ENCODE assay signal across 11 cellular contexts in the genomic region with DNA sequence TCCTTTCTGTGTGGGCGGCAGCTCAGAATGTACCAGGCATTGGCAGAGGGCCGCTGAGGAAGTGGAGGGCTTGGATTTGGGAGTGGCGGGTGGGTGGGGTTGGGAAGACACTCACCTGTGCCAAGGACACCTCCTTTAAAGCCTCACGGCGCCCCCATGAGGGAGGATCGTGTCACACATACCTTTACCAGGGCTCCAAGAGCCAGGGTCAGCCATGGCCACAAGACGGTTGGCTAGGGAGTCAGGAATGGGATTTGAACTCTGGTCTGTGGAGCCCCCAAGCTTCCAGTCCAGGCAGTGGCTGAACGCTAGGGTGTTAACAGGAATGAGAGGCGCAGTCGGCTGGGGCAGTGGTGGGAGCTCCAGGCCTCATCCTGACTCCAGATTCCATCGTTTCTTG. TPM values are rescaled to one million over a fixed set of nuclear protein-coding genes. Genes with fewer than 3 reads are reported as not detected.
A peak's percentile ranks its signal among the peaks of the same experiment; 100 is the strongest.
DNase-seq lines count a peak whose midpoint lies in the region; ATAC-seq and TF ChIP-seq lines count a peak whose summit lies in the region.
"Had no signal": no experiment of that assay in that cellular context is flagged by ENCODE, and none has a peak within 500 bp of the region (broad histone marks: within the 10 kb centered on the region; RNA-seq: fewer than 3 reads in every experiment).

No MANE protein-coding gene starts in this region.

- TF ChIP-seq CTCF in WERI-Rb-1 (IDR thresholded peaks at IDR 0.05; ENCODE audit: low read depth, low read length) (peak; percentile 50), hepatocyte (IDR thresholded peaks at IDR 0.05; ENCODE audit: poor library complexity) (no peak), thoracic aorta (IDR thresholded peaks at IDR 0.05) (no peak)

- H3K27ac ChIP-seq in WERI-Rb-1 (no peak overlapping the region), hepatocyte (no peak overlapping the region), thoracic aorta (peak overlapping the region; percentile 30 to 37)
- H3K27ac ChIP-seq: body of pancreas had no signal

- H2AFZ ChIP-seq in hepatocyte: no peak overlapping the region

- no peak overlapping the region for H3K4me3 ChIP-seq in WERI-Rb-1 (ENCODE audit: low read depth, low read length)
- H3K4me3 ChIP-seq in hepatocyte: no peak overlapping the region
- no peak overlapping the region for H3K4me3 ChIP-seq in thoracic aorta
- H3K4me3 ChIP-seq: body of pancreas had no signal

- no peak overlapping the region for H3K4me2 ChIP-seq in hepatocyte

- H3K27me3 Mint-ChIP-seq in T-helper 17 cell: no peaks in the 10 kb centered on the region

- no peaks in the 10 kb centered on the region for H3K4me1 ChIP-seq in hepatocyte (ENCODE audit: insufficient read depth)
- peaks cover 22 to 64% of the 10 kb centered on the region in 2 donors for H3K4me1 ChIP-seq in thoracic aorta (ENCODE audit: control insufficient read depth in 1 of 2, low read depth in 2 of 2)

- H3K27me3 ChIP-seq in WERI-Rb-1 (ENCODE audit: insufficient read depth, low read depth, severe bottlenecking): no peaks in the 10 kb centered on the region
- peaks cover 6% of the 10 kb centered on the region for H3K27me3 ChIP-seq in hepatocyte
- no peaks in the 10 kb centered on the region for H3K27me3 ChIP-seq in thoracic aorta (replicated peaks; ENCODE audit: insufficient read depth)
- H3K27me3 ChIP-seq: body of pancreas had no signal

- no peak overlapping the region for H3K4me3 Mint-ChIP-seq in T-helper 17 cell

- H3K9me2 ChIP-seq in hepatocyte (replicated peaks; ENCODE audit: insufficient read depth): no peaks in the 10 kb centered on the region

- peaks cover 3% of the 10 kb centered on the region for H3K36me3 Mint-ChIP-seq in T-helper 17 cell (ENCODE audit: low read depth)

- peaks cover 30% of the 10 kb centered on the region for H3K4me1 Mint-ChIP-seq in T-helper 17 cell

- no peaks in the 10 kb centered on the region for H3K9me3 ChIP-seq in WERI-Rb-1 (ENCODE audit: severe bottlenecking)
- no peaks in the 10 kb centered on the region for H3K9me3 ChIP-seq in hepatocyte (ENCODE audit: low read depth)
- no peaks in the 10 kb centered on the region for H3K9me3 ChIP-seq in thoracic aorta
- H3K9me3 ChIP-seq in T-helper 17 cell (ENCODE audit: control insufficient read depth, low read length, poor library complexity, severe bottlenecking): no peaks in the 10 kb centered on the region
- H3K9me3 ChIP-seq: body of pancreas had no signal

- 64% methylated on average over 11 of the region's 11 CpGs for WGBS in hepatocyte (ENCODE audit: low lambda C conversion rate, missing lambda C conversion rate)

- H3K36me3 ChIP-seq in WERI-Rb-1 (no peaks in the 10 kb centered on the region), hepatocyte (replicated peaks; ENCODE audit: insufficient read depth, low read depth) (no peaks in the 10 kb centered on the region), thoracic aorta (no peaks in the 10 kb centered on the region)

- no peaks in the 10 kb centered on the region for H4K20me1 ChIP-seq in hepatocyte (ENCODE audit: insufficient read depth, poor library complexity, severe bottlenecking)

- no peak for ATAC-seq in thoracic aorta (ENCODE audit: insufficient number of reproducible peaks, low FRiP score, low read depth)
- ATAC-seq in T-helper 17 cell: no peak
- ATAC-seq in HG02970 (IDR thresholded peaks at IDR 0.05; ENCODE audit: low FRiP score, unreplicated experiment): no peak
- ATAC-seq: body of pancreas had no signal

- no peak overlapping the region for H3K27ac Mint-ChIP-seq in T-helper 17 cell

- DNase-seq in activated CD4-positive, alpha-beta T cell treated with anti-CD3 and anti-CD28 coated beads for 48 hours: peak; percentile 37
- no peak for DNase-seq in activated CD4-positive, alpha-beta T cell treated with anti-CD3 and anti-CD28 coated beads, Interleukin-2, amount 50 U/mL, for 1 hour
- DNase-seq in WERI-Rb-1 (peak; percentile 70), hepatocyte (ENCODE audit: low spot score) (peak; percentile 54), thoracic aorta (ENCODE audit: low spot score) (no peak), T-helper 17 cell (no peak)
- DNase-seq in stimulated activated CD4-positive, alpha-beta T cell treated with anti-CD3 and anti-CD28 coated beads, Interleukin-4, amount 100 ng/mL, for 24 hours: no peak
- DNase-seq: body of pancreas, NCI-H2171 treated with DMSO at 0.1 percent for 48 hours had no signal

- H3K79me2 ChIP-seq in hepatocyte: peaks cover 44% of the 10 kb centered on the region

RNA-seq across cellular contexts. Expression of a gene that starts 4.6 kb away (rescaled TPM):
- total RNA-seq in hepatocyte (16.5 and 22.3 TPM in 2 replicates), thoracic aorta (10 to 100 TPM; 77.0 to 82.0 TPM), T-helper 17 cell (10 to 100 TPM; 32.0 to 32.3 TPM)
- polyA plus RNA-seq in hepatocyte: 41.3 and 46.9 TPM in 2 replicates

RNA-seq across cellular contexts. Expression of a gene that starts 16.0 kb away (rescaled TPM):
- not detected in 2 replicates for total RNA-seq in hepatocyte
- polyA plus RNA-seq in hepatocyte: not detected in 2 replicates
- total RNA-seq in thoracic aorta: under 1 TPM in 1 of 2 donors, not detected in 1; 0.41 TPM
- under 1 TPM; 0.16 to 0.17 TPM for total RNA-seq in T-helper 17 cell
- total RNA-seq: body of pancreas, myocyte had no signal

Comparison
In these comparisons a context has a peak if more than half of its experiments do, and no peak if none do; other contexts are left out.
1. DNase-seq: peak in activated CD4-positive, alpha-beta T cell treated with anti-CD3 and anti-CD28 coated beads for 48 hours (single experiment), WERI-Rb-1 (single experiment) and hepatocyte (single experiment); none in activated CD4-positive, alpha-beta T cell treated with anti-CD3 and anti-CD28 coated beads, Interleukin-2, amount 50 U/mL, for 1 hour (single experiment), thoracic aorta (single experiment), T-helper 17 cell (0 of 3) and stimulated activated CD4-positive, alpha-beta T cell treated with anti-CD3 and anti-CD28 coated beads, Interleukin-4, amount 100 ng/mL, for 24 hours (single experiment).
2. H3K27ac ChIP-seq: peak in thoracic aorta (2 of 2); none in WERI-Rb-1 (single experiment) and hepatocyte (single experiment).